In genomic region chr12:120290541-120291312, GRCh38 we compare ENCODE assay signal across 8 cellular contexts. TPM values are rescaled to one million over a fixed set of nuclear protein-coding genes. Genes with fewer than 3 reads are reported as not detected.
DNase-seq lines count a peak whose midpoint lies in the region; ATAC-seq, FAIRE-seq and TF ChIP-seq lines count a peak whose summit lies in the region.

No MANE protein-coding gene starts in this region.

- DNase-seq in AG04449 (ENCODE audit: low read depth, low spot score) (no peak), ecto neural progenitor cell (ENCODE audit: low spot score) (peak; percentile 76), frontal cortex (ENCODE audit: low spot score in 2 of 2) (no peak), AML-193 (lab: John Stamatoyannopoulos, UW) (no peak)
- DNase-seq in natural killer cell treated with Interleukin-12 subunit alpha and Interleukin-12 subunit beta and Interleukin-15 and Interleukin-18, amount 100 ng/mL, for 72 hours (ENCODE audit: low spot score): peak; percentile 82

- peaks cover 7 to 8% of the 10 kb centered on the region in 2 donors for H3K4me1 Mint-ChIP-seq in natural killer cell treated with Interleukin-12 subunit alpha and Interleukin-12 subunit beta and Interleukin-15 and Interleukin-18, amount 100 ng/mL, for 72 hours (ENCODE audit: low read depth in 2 of 2)

- H3K4me3 ChIP-seq in AG04449 (ENCODE audit: low read depth, low read length): peak overlapping the region; percentile 2
- H3K4me3 ChIP-seq in HUES48 (ENCODE audit: low read depth, low read length): peak overlapping the region; percentile 22

- peak overlapping the region; percentile 36; the same call in 1 of the 2 replicates for H3K9ac ChIP-seq in HUES48 (ENCODE audit: low read depth, low read length)

- H3K36me3 Mint-ChIP-seq in natural killer cell treated with Interleukin-12 subunit alpha and Interleukin-12 subunit beta and Interleukin-15 and Interleukin-18, amount 100 ng/mL, for 72 hours: no peaks in the 10 kb centered on the region

- no peaks in the 10 kb centered on the region for H3K36me3 ChIP-seq in HUES48 (ENCODE audit: control insufficient read depth, insufficient read depth, low read length)

- no peaks in the 10 kb centered on the region for H3K9me3 ChIP-seq in HUES48 (ENCODE audit: control insufficient read depth, insufficient read depth, low read length)

- no peaks in the 10 kb centered on the region for H3K9me3 Mint-ChIP-seq in natural killer cell treated with Interleukin-12 subunit alpha and Interleukin-12 subunit beta and Interleukin-15 and Interleukin-18, amount 100 ng/mL, for 72 hours

- no peak for FAIRE-seq in frontal cortex (lab: Jason Lieb, UNC)

- H3K4me1 ChIP-seq in HUES48 (ENCODE audit: control insufficient read depth, insufficient read depth, low read length): peaks cover 17% of the 10 kb centered on the region

- POLR2A ChIA-PET in AG04449 (lab: Yijun Ruan, JAX): interaction anchor here (0.7 to 4.9 kb wide), 27 partner anchors 9 to 1207 kb away, joined by 3 to 249 read pairs (median 6); partner anchors contain the start of genes DYNLL1, PXN, RPLP0 and SIRT4

- H3K27ac ChIP-seq in HUES48 (ENCODE audit: low read depth, low read length) (peak overlapping the region; percentile 99), VCaP (peak overlapping the region; percentile 100)

- no peak for TF ChIP-seq CTCF in AG04449 (IDR thresholded peaks at IDR 0.05; ENCODE audit: insufficient read depth, low read length, missing control alignments)
- TF ChIP-seq CTCF in VCaP (conservative IDR thresholded peaks at IDR 0.05): no peak

- H3K27ac Mint-ChIP-seq in natural killer cell treated with Interleukin-12 subunit alpha and Interleukin-12 subunit beta and Interleukin-15 and Interleukin-18, amount 100 ng/mL, for 72 hours: no peak overlapping the region

- CTCF ChIA-PET in AG04449 (lab: Yijun Ruan, JAX): interaction anchor here (0.7 to 12.0 kb wide), 7 partner anchors 9 to 89 kb away, joined by 3 to 175 read pairs (median 9); partner anchors contain the start of genes PXN, RPLP0 and SIRT4

- no peaks in the 10 kb centered on the region for H3K27me3 ChIP-seq in HUES48 (ENCODE audit: control insufficient read depth, insufficient read depth, low read length)

- H3K27me3 Mint-ChIP-seq in natural killer cell treated with Interleukin-12 subunit alpha and Interleukin-12 subunit beta and Interleukin-15 and Interleukin-18, amount 100 ng/mL, for 72 hours: no peaks in the 10 kb centered on the region

- peak; percentile 3 to 63 for ATAC-seq in natural killer cell treated with Interleukin-12 subunit alpha and Interleukin-12 subunit beta and Interleukin-15 and Interleukin-18, amount 100 ng/mL, for 72 hours
- ATAC-seq in HG03159 (IDR thresholded peaks at IDR 0.05; ENCODE audit: unreplicated experiment): no peak

- H3K4me3 Mint-ChIP-seq in natural killer cell treated with Interleukin-12 subunit alpha and Interleukin-12 subunit beta and Interleukin-15 and Interleukin-18, amount 100 ng/mL, for 72 hours: no peak overlapping the region

RNA-seq across cellular contexts. Expression of gene RNU4-2, which starts 1.0 kb away (rescaled TPM):
- total RNA-seq in natural killer cell treated with Interleukin-12 subunit alpha and Interleukin-12 subunit beta and Interleukin-15 and Interleukin-18, amount 100 ng/mL, for 72 hours: 1,000 to 10,000 TPM; 6,345 to 8,722 TPM
- total RNA-seq in frontal cortex: under 0.01 TPM

RNA-seq across cellular contexts. Expression of gene RNU4-1, which starts 2.3 kb away (rescaled TPM):
- total RNA-seq in natural killer cell treated with Interleukin-12 subunit alpha and Interleukin-12 subunit beta and Interleukin-15 and Interleukin-18, amount 100 ng/mL, for 72 hours: 1,000 to 10,000 TPM; 1,386 to 2,161 TPM
- under 0.01 TPM for total RNA-seq in frontal cortex

RNA-seq across cellular contexts. Expression of gene SIRT4, which starts 11.4 kb away (rescaled TPM):
- total RNA-seq in natural killer cell treated with Interleukin-12 subunit alpha and Interleukin-12 subunit beta and Interleukin-15 and Interleukin-18, amount 100 ng/mL, for 72 hours: 1 to 10 TPM; 2.4 to 2.6 TPM
- total RNA-seq in frontal cortex: 4.1 TPM

RNA-seq across cellular contexts. Expression of gene PXN, which starts 25.2 kb away (rescaled TPM):
- 100 to 1,000 TPM; 133 to 160 TPM for total RNA-seq in natural killer cell treated with Interleukin-12 subunit alpha and Interleukin-12 subunit beta and Interleukin-15 and Interleukin-18, amount 100 ng/mL, for 72 hours
- 2.4 TPM for total RNA-seq in frontal cortex

RNA-seq across cellular contexts. Expression of gene PLA2G1B, which starts 36.9 kb away (rescaled TPM):
- total RNA-seq in natural killer cell treated with Interleukin-12 subunit alpha and Interleukin-12 subunit beta and Interleukin-15 and Interleukin-18, amount 100 ng/mL, for 72 hours: not detected
- not detected for total RNA-seq in frontal cortex

Comparison
In these comparisons a context has a peak if more than half of its experiments do, and no peak if none do; other contexts are left out.
1. DNase-seq: peak in ecto neural progenitor cell (single experiment) and natural killer cell treated with Interleukin-12 subunit alpha and Interleukin-12 subunit beta and Interleukin-15 and Interleukin-18, amount 100 ng/mL, for 72 hours (single experiment); none in AG04449 (single experiment), frontal cortex (0 of 2) and AML-193 (0 of 2).
2. RNA of gene RNU4-2, which starts 1.0 kb away (total RNA-seq): 6,345 to 8,722 TPM in natural killer cell treated with Interleukin-12 subunit alpha and Interleukin-12 subunit beta and Interleukin-15 and Interleukin-18, amount 100 ng/mL, for 72 hours; under 0.01 TPM in frontal cortex (single experiment); every median in the first group is over 1,000 times any median in the second.
3. RNA of gene RNU4-1, which starts 2.3 kb away (total RNA-seq): 1,386 to 2,161 TPM in natural killer cell treated with Interleukin-12 subunit alpha and Interleukin-12 subunit beta and Interleukin-15 and Interleukin-18, amount 100 ng/mL, for 72 hours; under 0.01 TPM in frontal cortex (single experiment); every median in the first group is over 1,000 times any median in the second.